8 cellular contexts compared by ENCODE assay signal in the genomic region with DNA sequence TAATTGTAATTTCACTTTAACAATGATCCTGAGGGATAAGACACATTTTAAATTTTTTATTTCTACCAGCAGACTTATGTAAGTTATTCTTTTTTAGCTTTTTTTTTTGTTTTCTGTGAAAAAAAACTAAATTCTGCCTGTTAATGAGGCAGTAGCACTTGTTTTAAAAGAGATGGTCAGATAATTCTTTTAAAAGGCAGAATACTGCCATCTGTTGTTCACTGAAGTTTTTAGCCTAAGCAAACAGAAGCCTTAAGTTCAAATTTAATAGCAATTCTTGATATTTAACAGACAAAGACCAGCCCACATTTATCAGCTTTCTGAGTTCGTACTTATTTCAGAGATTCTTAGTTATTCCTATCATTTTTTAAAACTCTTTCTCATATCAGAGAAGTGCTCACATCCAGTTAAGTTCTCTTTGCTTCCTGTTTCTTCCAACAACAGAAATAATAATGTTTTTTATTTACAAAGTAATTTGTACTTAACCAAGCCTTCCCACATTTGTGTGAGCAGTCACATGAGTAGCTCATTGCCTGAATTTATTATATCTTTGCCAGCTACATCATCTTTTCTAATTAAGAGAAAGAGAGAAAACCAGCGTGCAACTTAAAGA.
DNase-seq lines count a peak whose midpoint lies in the region; ATAC-seq and TF ChIP-seq lines count a peak whose summit lies in the region.

No MANE protein-coding gene starts in this region.

- TF ChIP-seq CTCF in GM23338 (conservative IDR thresholded peaks at IDR 0.05; ENCODE audit: low read depth in 2 of 2) (peak; percentile 48 to 70), neural progenitor cell (IDR thresholded peaks at IDR 0.05) (peak; percentile 68), Calu3 (IDR thresholded peaks at IDR 0.05; ENCODE audit: unreplicated experiment) (no peak), omental fat pad (IDR thresholded peaks at IDR 0.05) (no peak)

- H3K4me2 ChIP-seq in GM23338 (no peak overlapping the region), neural progenitor cell (no peak overlapping the region)

- H3K9me3 Mint-ChIP-seq in GM23338, result no peaks in the 10 kb centered on the region
- no peaks in the 10 kb centered on the region for H3K9me3 Mint-ChIP-seq in neural progenitor cell
- H3K9me3 Mint-ChIP-seq in Calu3 (ENCODE audit: low read depth, unreplicated experiment), result no peaks in the 10 kb centered on the region

- no peaks in the 10 kb centered on the region for H3K9me2 ChIP-seq in GM23338 (ENCODE audit: insufficient read depth)

- H3K27me3 ChIP-seq in GM23338 (ENCODE audit: insufficient read depth), result no peaks in the 10 kb centered on the region
- H3K27me3 ChIP-seq in neural progenitor cell, result no peaks in the 10 kb centered on the region

- H3K36me3 Mint-ChIP-seq in GM23338 (ENCODE audit: low read depth), result no peaks in the 10 kb centered on the region
- no peaks in the 10 kb centered on the region for H3K36me3 Mint-ChIP-seq in neural progenitor cell
- H3K36me3 Mint-ChIP-seq in Calu3 (ENCODE audit: insufficient read depth, unreplicated experiment), result no peaks in the 10 kb centered on the region

- no peaks in the 10 kb centered on the region for H3K36me3 ChIP-seq in GM23338 (ENCODE audit: insufficient read depth)
- no peaks in the 10 kb centered on the region for H3K36me3 ChIP-seq in neural progenitor cell

- DNase-seq in GM23338 (ENCODE audit: low spot score), result peak; percentile 71
- peak; percentile 25 for DNase-seq in NCI-H748 treated with DMSO at 0.1 percent for 48 hours (lab: John Stamatoyannopoulos, UW)
- DNase-seq in epidermal melanocyte (ENCODE audit: insufficient read length, low spot score), result peak; percentile 20
- DNase-seq in neural progenitor cell (ENCODE audit: low spot score), result peak; percentile 14
- DNase-seq in Calu3, result no peak
- DNase-seq in omental fat pad (ENCODE audit: low spot score), result no peak

- H3K27ac ChIP-seq in GM23338 (ENCODE audit: low read depth) (no peak overlapping the region), neural progenitor cell (no peak overlapping the region)

- no peaks in the 10 kb centered on the region for H3F3A ChIP-seq in GM23338 (replicated peaks; ENCODE audit: low read depth)
- no peaks in the 10 kb centered on the region for H3F3A ChIP-seq in neural progenitor cell (ENCODE audit: low read depth)

- H3K79me2 ChIP-seq in GM23338 (replicated peaks; ENCODE audit: insufficient read depth), result no peaks in the 10 kb centered on the region
- no peaks in the 10 kb centered on the region for H3K79me2 ChIP-seq in neural progenitor cell (ENCODE audit: low read depth)

- no peak overlapping the region for H2AFZ ChIP-seq in GM23338
- H2AFZ ChIP-seq in neural progenitor cell (replicated peaks), result peak overlapping the region; percentile 3

- H3K4me1 ChIP-seq in GM23338 (ENCODE audit: insufficient read depth), result 0 out of 2 replicates have a peak, but pooled peaks cover 3% of the 10 kb centered on the region
- H3K4me1 ChIP-seq in neural progenitor cell, result no peaks in the 10 kb centered on the region

- no peak overlapping the region for H3K27ac Mint-ChIP-seq in GM23338
- no peak overlapping the region for H3K27ac Mint-ChIP-seq in neural progenitor cell
- H3K27ac Mint-ChIP-seq in Calu3 (ENCODE audit: unreplicated experiment), result no peak overlapping the region

- H4K20me1 ChIP-seq in GM23338 (replicated peaks; ENCODE audit: insufficient read depth), result no peaks in the 10 kb centered on the region
- H4K20me1 ChIP-seq in neural progenitor cell (ENCODE audit: low read depth), result no peaks in the 10 kb centered on the region

- H3K27me3 Mint-ChIP-seq in GM23338 (ENCODE audit: insufficient read depth, low read depth, poor library complexity) (peaks cover 4% of the 10 kb centered on the region), neural progenitor cell (ENCODE audit: insufficient read depth, low read depth) (no peaks in the 10 kb centered on the region), Calu3 (ENCODE audit: unreplicated experiment) (no peaks in the 10 kb centered on the region)

- H3K4me1 Mint-ChIP-seq in GM23338 (peaks cover 6% of the 10 kb centered on the region), neural progenitor cell (peaks cover 4% of the 10 kb centered on the region), Calu3 (ENCODE audit: low read depth, unreplicated experiment) (no peaks in the 10 kb centered on the region)

- intact Hi-C loops in Calu3 (cut with micrococcal nuclease; ENCODE audit: unreplicated experiment), result loop anchor here (1.0 to 10.0 kb wide), 4 partner anchors 115 to 857 kb away; no protein-coding TSS in a partner anchor

- ATAC-seq in GM23338, result peak; percentile 26; the same call in 1 of the 3 replicates
- ATAC-seq in GM21360 (IDR thresholded peaks at IDR 0.05; ENCODE audit: unreplicated experiment), result no peak
- ATAC-seq in HG02763 (IDR thresholded peaks at IDR 0.05; ENCODE audit: unreplicated experiment), result no peak
- no peak for ATAC-seq in omental fat pad (ENCODE audit: low FRiP score)

- no TSS peak for BruUV-seq in Calu3 (replicated peaks; lab: Mats Ljungman, UMichigan)

- CTCF ChIA-PET in Calu3 (lab: Charles Lee), result interaction anchor here (0.6 kb wide), 1 partner anchor 12 kb away, joined by 3 read pairs; no protein-coding TSS in a partner anchor

- no peaks in the 10 kb centered on the region for H3K9me3 ChIP-seq in neural progenitor cell (ENCODE audit: low read depth)

- H3K4me3 Mint-ChIP-seq in GM23338 (no peak overlapping the region), neural progenitor cell (no peak overlapping the region), Calu3 (ENCODE audit: low read depth, unreplicated experiment) (no peak overlapping the region)

- no peak overlapping the region for H3K4me3 ChIP-seq in GM23338
- no peak overlapping the region for H3K4me3 ChIP-seq in neural progenitor cell

- no peak overlapping the region for H3K9ac ChIP-seq in neural progenitor cell

TF ChIP-seq in GM23338, 12 proteins besides CTCF, POLR2A, EP300 and RAD21 (continues in another document):
- TF ChIP-seq JUNB (IDR thresholded peaks at IDR 0.05; ENCODE audit: unreplicated experiment) (no peak), STAT1 (IDR thresholded peaks at IDR 0.05; ENCODE audit: unreplicated experiment) (no peak), POLR2AphosphoS5 (IDR thresholded peaks at IDR 0.05; ENCODE audit: low read depth) (no peak), ZNF331 (CRISPR knock-in tag; IDR thresholded peaks at IDR 0.05; ENCODE audit: low read depth) (no peak)
- TF ChIP-seq, protein P1, sequence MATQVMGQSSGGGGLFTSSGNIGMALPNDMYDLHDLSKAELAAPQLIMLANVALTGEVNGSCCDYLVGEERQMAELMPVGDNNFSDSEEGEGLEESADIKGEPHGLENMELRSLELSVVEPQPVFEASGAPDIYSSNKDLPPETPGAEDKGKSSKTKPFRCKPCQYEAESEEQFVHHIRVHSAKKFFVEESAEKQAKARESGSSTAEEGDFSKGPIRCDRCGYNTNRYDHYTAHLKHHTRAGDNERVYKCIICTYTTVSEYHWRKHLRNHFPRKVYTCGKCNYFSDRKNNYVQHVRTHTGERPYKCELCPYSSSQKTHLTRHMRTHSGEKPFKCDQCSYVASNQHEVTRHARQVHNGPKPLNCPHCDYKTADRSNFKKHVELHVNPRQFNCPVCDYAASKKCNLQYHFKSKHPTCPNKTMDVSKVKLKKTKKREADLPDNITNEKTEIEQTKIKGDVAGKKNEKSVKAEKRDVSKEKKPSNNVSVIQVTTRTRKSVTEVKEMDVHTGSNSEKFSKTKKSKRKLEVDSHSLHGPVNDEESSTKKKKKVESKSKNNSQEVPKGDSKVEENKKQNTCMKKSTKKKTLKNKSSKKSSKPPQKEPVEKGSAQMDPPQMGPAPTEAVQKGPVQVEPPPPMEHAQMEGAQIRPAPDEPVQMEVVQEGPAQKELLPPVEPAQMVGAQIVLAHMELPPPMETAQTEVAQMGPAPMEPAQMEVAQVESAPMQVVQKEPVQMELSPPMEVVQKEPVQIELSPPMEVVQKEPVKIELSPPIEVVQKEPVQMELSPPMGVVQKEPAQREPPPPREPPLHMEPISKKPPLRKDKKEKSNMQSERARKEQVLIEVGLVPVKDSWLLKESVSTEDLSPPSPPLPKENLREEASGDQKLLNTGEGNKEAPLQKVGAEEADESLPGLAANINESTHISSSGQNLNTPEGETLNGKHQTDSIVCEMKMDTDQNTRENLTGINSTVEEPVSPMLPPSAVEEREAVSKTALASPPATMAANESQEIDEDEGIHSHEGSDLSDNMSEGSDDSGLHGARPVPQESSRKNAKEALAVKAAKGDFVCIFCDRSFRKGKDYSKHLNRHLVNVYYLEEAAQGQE (IDR thresholded peaks at IDR 0.05; ENCODE audit: unreplicated experiment), result no peak

Comparison
In these comparisons a context has a peak if more than half of its experiments do, and no peak if none do; other contexts are left out.
1. DNase-seq: peak in GM23338 (single experiment), NCI-H748 treated with DMSO at 0.1 percent for 48 hours (single experiment), epidermal melanocyte (single experiment) and neural progenitor cell (single experiment); none in Calu3 (single experiment) and omental fat pad (single experiment).
2. CTCF ChIP-seq: peak in GM23338 (2 of 2) and neural progenitor cell (single experiment); none in Calu3 (single experiment) and omental fat pad (0 of 3).